Comparison of ENCODE assay signal across 2 cellular contexts in genomic region chr1:214537872-214538473, GRCh38.
TF ChIP-seq lines count a peak whose summit lies in the region.

No MANE protein-coding gene starts in this region.

TF ChIP-seq in IMR-90, 13 proteins besides CTCF, POLR2A, EP300 and RAD21:
- TF ChIP-seq MXI1 (IDR thresholded peaks at IDR 0.05; ENCODE audit: borderline replicate concordance, low read depth, low read length) (no peak), RFX5 (IDR thresholded peaks at IDR 0.05; ENCODE audit: low read depth, low read length) (no peak), CHD1 (IDR thresholded peaks at IDR 0.05; ENCODE audit: low read depth, low read length) (no peak)

TF ChIP-seq in WTC11, 78 proteins besides CTCF, POLR2A, EP300 and RAD21:
- TF ChIP-seq SMAD4 (CRISPR knock-in tag; IDR thresholded peaks at IDR 0.05) (no peak), HMGA2 (CRISPR knock-in tag; IDR thresholded peaks at IDR 0.05) (no peak), ZNF532 (CRISPR knock-in tag; IDR thresholded peaks at IDR 0.05; ENCODE audit: borderline replicate concordance) (no peak), ZNF423 (CRISPR knock-in tag; IDR thresholded peaks at IDR 0.05) (no peak), ELF4 (CRISPR knock-in tag; IDR thresholded peaks at IDR 0.05; ENCODE audit: low read depth) (no peak)
- TF ChIP-seq, protein P1, sequence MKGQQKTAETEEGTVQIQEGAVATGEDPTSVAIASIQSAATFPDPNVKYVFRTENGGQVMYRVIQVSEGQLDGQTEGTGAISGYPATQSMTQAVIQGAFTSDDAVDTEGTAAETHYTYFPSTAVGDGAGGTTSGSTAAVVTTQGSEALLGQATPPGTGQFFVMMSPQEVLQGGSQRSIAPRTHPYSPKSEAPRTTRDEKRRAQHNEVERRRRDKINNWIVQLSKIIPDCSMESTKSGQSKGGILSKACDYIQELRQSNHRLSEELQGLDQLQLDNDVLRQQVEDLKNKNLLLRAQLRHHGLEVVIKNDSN (CRISPR knock-in tag; IDR thresholded peaks at IDR 0.05) = no peak
